ENCODE assay signal across 18 cellular contexts in the genomic region with DNA sequence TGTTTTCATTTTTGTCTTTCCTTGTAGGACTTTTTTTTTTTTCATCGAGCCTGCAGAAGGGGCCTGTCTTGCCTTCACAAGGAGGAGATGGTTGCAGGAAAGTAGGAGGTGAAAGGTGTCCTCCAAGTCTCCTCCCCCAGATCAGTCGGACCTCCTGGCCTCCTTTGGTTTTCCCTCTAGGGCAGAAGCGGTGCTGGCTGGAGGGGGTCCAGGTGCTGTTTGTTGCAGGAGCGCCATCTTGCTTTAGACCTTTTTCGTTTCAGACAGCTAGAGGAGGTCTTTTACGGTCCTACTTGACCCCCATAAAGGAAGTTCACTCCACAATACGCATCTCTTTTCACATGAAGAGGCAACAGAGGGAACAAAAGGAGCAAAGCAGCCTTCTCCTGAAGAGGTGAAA.
DNase-seq lines count a peak whose midpoint lies in the region; ATAC-seq and TF ChIP-seq lines count a peak whose summit lies in the region.
"Had no signal": no experiment of that assay in that cellular context is flagged by ENCODE, and none has a peak within 500 bp of the region (broad histone marks: within the 10 kb centered on the region; RNA-seq: fewer than 3 reads in every experiment).

No MANE protein-coding gene starts in this region.

- no peaks in the 10 kb centered on the region for H3K9me3 ChIP-seq in right atrium auricular region
- no peaks in the 10 kb centered on the region for H3K9me3 ChIP-seq in psoas muscle
- no peaks in the 10 kb centered on the region for H3K9me3 ChIP-seq in upper lobe of right lung
- H3K9me3 ChIP-seq: SK-N-SH had no signal

- H3K4me3 ChIP-seq in right atrium auricular region (no peak overlapping the region), psoas muscle (no peak overlapping the region), upper lobe of right lung (no peak overlapping the region)
- H3K4me3 ChIP-seq: K562 had no signal

- intact Hi-C loops in Right ventricle myocardium inferior (cut with DNase I), result loop anchor here (5.0 kb wide), 1 partner anchor 63 kb away; no protein-coding TSS in a partner anchor
- intact Hi-C loops in psoas muscle (cut with DNase I), result no loop called here
- intact Hi-C loops in upper lobe of right lung (cut with DNase I), result no loop called here

- no peaks in the 10 kb centered on the region for H3K27me3 ChIP-seq in right atrium auricular region
- H3K27me3 ChIP-seq in psoas muscle (ENCODE audit: insufficient read depth in 3 of 3, low read length in 2 of 3), result no peaks in the 10 kb centered on the region
- no peaks in the 10 kb centered on the region for H3K27me3 ChIP-seq in upper lobe of right lung

- peaks cover 49% of the 10 kb centered on the region for H3K36me3 ChIP-seq in right atrium auricular region
- peaks cover 0 to 7% of the 10 kb centered on the region in 2 donors for H3K36me3 ChIP-seq in psoas muscle (ENCODE audit: insufficient read depth in 1 of 2, low read depth in 1 of 2)
- H3K36me3 ChIP-seq in upper lobe of right lung, result peaks cover 33% of the 10 kb centered on the region

- DNase-seq in right atrium auricular region (ENCODE audit: low spot score) (no peak), Right ventricle myocardium inferior (ENCODE audit: missing footprints) (no peak), psoas muscle (no peak), upper lobe of right lung (no peak)
- DNase-seq: Calu3, DND-41, Kasumi-1, MV-4-11, NCI-H2029, NCI-H524 treated with DMSO at 0.1 percent for 48 hours, NCI-H774, SK-N-SH, SW 1271 had no signal

- TF ChIP-seq CTCF in right atrium auricular region (IDR thresholded peaks at IDR 0.05) (no peak), VCaP (conservative IDR thresholded peaks at IDR 0.05) (no peak), psoas muscle (IDR thresholded peaks at IDR 0.05) (no peak), upper lobe of right lung (IDR thresholded peaks at IDR 0.05) (no peak)

- ATAC-seq in Right ventricle myocardium inferior, result no peak
- no peak for ATAC-seq in psoas muscle
- no peak for ATAC-seq in upper lobe of right lung
- ATAC-seq in HG03196 (IDR thresholded peaks at IDR 0.05; ENCODE audit: unreplicated experiment), result no peak
- no peak for ATAC-seq in HG02678 (IDR thresholded peaks at IDR 0.05; ENCODE audit: unreplicated experiment)
- ATAC-seq: HCT116, K562 had no signal

- 79 to 88% (median 83%) methylated on average over 7 of the region's 7 CpGs for WGBS in psoas muscle, 3 donors

- H3K27ac ChIP-seq in right atrium auricular region (peak overlapping the region; percentile 57 to 62), VCaP (peak overlapping the region; percentile 86), psoas muscle (peak overlapping the region; percentile 99), upper lobe of right lung (peak overlapping the region; percentile 4)

- H3K4me1 ChIP-seq in right atrium auricular region, result peaks cover 0 to 100% of the 10 kb centered on the region in 2 donors
- H3K4me1 ChIP-seq in psoas muscle, result peaks cover 96% of the 10 kb centered on the region
- peaks cover 66% of the 10 kb centered on the region for H3K4me1 ChIP-seq in upper lobe of right lung

Comparison
In these comparisons a context has a peak if more than half of its experiments do, and no peak if none do; other contexts are left out.
1. H3K27ac ChIP-seq: peak in every context shown above with its lines; median percentile 99 in psoas muscle; 86 in VCaP; 60 in right atrium auricular region; 4 in upper lobe of right lung.